ENCODE assay signal across 18 cellular contexts in the genomic region with DNA sequence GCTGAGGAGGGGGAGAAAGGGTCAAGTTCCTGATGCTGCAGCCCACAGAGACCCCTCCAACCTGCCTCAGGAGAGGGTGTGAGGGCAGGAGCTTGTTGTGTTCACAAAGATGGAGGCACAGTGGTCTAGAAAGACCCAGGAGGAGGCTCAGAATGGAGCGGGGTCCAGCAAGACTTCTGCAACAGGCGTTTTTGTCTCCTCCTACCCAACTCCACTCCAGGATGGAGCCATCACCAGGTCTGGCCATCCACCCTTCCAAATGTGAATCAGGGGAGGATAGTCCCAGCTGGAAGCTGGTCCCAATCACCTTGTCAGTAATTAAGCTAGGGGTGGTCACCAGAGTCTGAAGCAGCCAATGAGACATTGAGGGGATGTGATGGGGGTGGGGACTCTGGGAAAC. TPM values are rescaled to one million over a fixed set of nuclear protein-coding genes. Genes with fewer than 3 reads are reported as not detected.
DNase-seq lines count a peak whose midpoint lies in the region; ATAC-seq and TF ChIP-seq lines count a peak whose summit lies in the region.
"Had no signal": no experiment of that assay in that cellular context is flagged by ENCODE, and none has a peak within 500 bp of the region (broad histone marks: within the 10 kb centered on the region; RNA-seq: fewer than 3 reads in every experiment).

No MANE protein-coding gene starts in this region.

- H3K27me3 Mint-ChIP-seq in memory B cell, result peaks cover 8% of the 10 kb centered on the region
- peaks cover 26% of the 10 kb centered on the region for H3K27me3 Mint-ChIP-seq in activated T-helper 17 cell treated with anti-CD3 and anti-CD28 coated beads, Interleukin-2, amount 50 U/mL, for 72 hours

- H2BK5ac ChIP-seq in neuronal stem cell (ENCODE audit: low read length), result no peak overlapping the region

- no peak for ATAC-seq in memory B cell (ENCODE audit: low read depth)
- ATAC-seq in GM18870 (IDR thresholded peaks at IDR 0.05; ENCODE audit: unreplicated experiment), result no peak
- ATAC-seq in activated T-helper 17 cell treated with anti-CD3 and anti-CD28 coated beads, Interleukin-2, amount 50 U/mL, for 72 hours (replicated peaks), result no peak
- ATAC-seq: HCT116 had no signal

- peak; percentile 43 for DNase-seq in activated CD8-positive, alpha-beta memory T cell treated with anti-CD3 and anti-CD28 coated beads for 24 hours
- DNase-seq in activated CD8-positive, alpha-beta memory T cell treated with anti-CD3 and anti-CD28 coated beads, Interleukin-2, amount 50 U/mL, for 48 hours, result no peak
- peak; percentile 50 for DNase-seq in coronary artery (ENCODE audit: low spot score)
- no peak for DNase-seq in memory B cell (ENCODE audit: low spot score in 2 of 2)
- no peak for DNase-seq in neuronal stem cell (ENCODE audit: low spot score)
- DNase-seq: AML-193; CD4-positive, CD25-positive, alpha-beta regulatory T cell; DMS53; GF-D8; GM23248 had no signal

- no peak overlapping the region for H3K4ac ChIP-seq in neuronal stem cell (ENCODE audit: low read length)

- no peak overlapping the region for H3K18ac ChIP-seq in neuronal stem cell (ENCODE audit: low read length)

- peak overlapping the region; percentile 33 for H3K27ac Mint-ChIP-seq in memory B cell
- H3K27ac Mint-ChIP-seq in activated T-helper 17 cell treated with anti-CD3 and anti-CD28 coated beads, Interleukin-2, amount 50 U/mL, for 72 hours, result no peak overlapping the region
- H3K27ac Mint-ChIP-seq: CD4-positive, CD25-positive, alpha-beta regulatory T cell; IgD-negative memory B cell had no signal

- H3K9ac ChIP-seq in neuronal stem cell (ENCODE audit: low read depth, low read length, poor library complexity), result no peak overlapping the region
- H3K9ac ChIP-seq: BLaER1, GM23248 had no signal

- no peak overlapping the region for H3K4me2 ChIP-seq in neuronal stem cell (ENCODE audit: insufficient read depth, low read length, poor library complexity, severe bottlenecking)
- H3K4me2 ChIP-seq: BLaER1 had no signal

- H2BK12ac ChIP-seq in neuronal stem cell (ENCODE audit: low read length), result no peak overlapping the region

- H3K4me1 Mint-ChIP-seq in memory B cell, result peaks cover 23% of the 10 kb centered on the region
- peaks cover 21% of the 10 kb centered on the region for H3K4me1 Mint-ChIP-seq in activated T-helper 17 cell treated with anti-CD3 and anti-CD28 coated beads, Interleukin-2, amount 50 U/mL, for 72 hours

- H2BK15ac ChIP-seq in neuronal stem cell (ENCODE audit: low read length), result no peak overlapping the region

- peaks cover 0 to 7% (median 0%) of the 10 kb centered on the region in 3 experiments for H3K27me3 ChIP-seq in neuronal stem cell (ENCODE audit: control insufficient read depth in 3 of 3, insufficient read depth in 3 of 3, low read depth in 1 of 3, low read length in 3 of 3)
- H3K27me3 ChIP-seq: BLaER1 had no signal

- no peak for TF ChIP-seq CTCF in coronary artery (IDR thresholded peaks at IDR 0.05)

- no peak overlapping the region for H2AFZ ChIP-seq in neuronal stem cell (ENCODE audit: low read length)
- H2AFZ ChIP-seq: GM23248 had no signal

- peaks cover 19% of the 10 kb centered on the region for H3K9me3 Mint-ChIP-seq in memory B cell
- peaks cover 10% of the 10 kb centered on the region for H3K9me3 Mint-ChIP-seq in activated T-helper 17 cell treated with anti-CD3 and anti-CD28 coated beads, Interleukin-2, amount 50 U/mL, for 72 hours

- no peaks in the 10 kb centered on the region for H3K36me3 ChIP-seq in neuronal stem cell (replicated peaks in 1 of 2; ENCODE audit: control insufficient read depth in 2 of 2, insufficient read depth in 2 of 2, low read length in 2 of 2)
- H3K36me3 ChIP-seq: BLaER1 had no signal

- no peak overlapping the region for H3K4me3 Mint-ChIP-seq in memory B cell
- H3K4me3 Mint-ChIP-seq in activated T-helper 17 cell treated with anti-CD3 and anti-CD28 coated beads, Interleukin-2, amount 50 U/mL, for 72 hours, result no peak overlapping the region
- H3K4me3 Mint-ChIP-seq: CD4-positive, CD25-positive, alpha-beta regulatory T cell; IgD-negative memory B cell had no signal

- no CpG with 5 or more reads among the region's 2 CpGs for WGBS in neuronal stem cell (ENCODE audit: extremely low coverage in 2 of 2, insufficient read length in 2 of 2, insufficient replicate concordance in 1 of 2), 2 donors

- peaks cover 11% of the 10 kb centered on the region for H3K36me3 Mint-ChIP-seq in memory B cell
- peaks cover 19% of the 10 kb centered on the region for H3K36me3 Mint-ChIP-seq in activated T-helper 17 cell treated with anti-CD3 and anti-CD28 coated beads, Interleukin-2, amount 50 U/mL, for 72 hours (ENCODE audit: low read depth)

- H3K79me1 ChIP-seq in neuronal stem cell (ENCODE audit: low read depth, low read length), result no peaks in the 10 kb centered on the region

- peaks cover 0 to 17% of the 10 kb centered on the region in 2 donors for H3K9me3 ChIP-seq in neuronal stem cell (replicated peaks in 1 of 2; ENCODE audit: control insufficient read depth in 2 of 2, insufficient read depth in 1 of 2, low read depth in 1 of 2, low read length in 2 of 2)

- H2BK120ac ChIP-seq in neuronal stem cell (ENCODE audit: low read depth, low read length), result no peak overlapping the region

- H3K4me1 ChIP-seq in neuronal stem cell (ENCODE audit: control insufficient read depth in 2 of 2, insufficient read depth in 1 of 2, low read depth in 1 of 2, low read length in 2 of 2), result no peaks in the 10 kb centered on the region

- H4K91ac ChIP-seq in neuronal stem cell (ENCODE audit: low read depth, low read length, poor library complexity), result no peak overlapping the region

- no peak overlapping the region for H3K23ac ChIP-seq in neuronal stem cell (ENCODE audit: low read depth, low read length, poor library complexity)

- H3K14ac ChIP-seq in neuronal stem cell (ENCODE audit: low read length), result no peak overlapping the region

- H4K8ac ChIP-seq in neuronal stem cell (ENCODE audit: low read depth, low read length), result no peak overlapping the region

- no peak overlapping the region for H3K4me3 ChIP-seq in coronary artery
- no peak overlapping the region for H3K4me3 ChIP-seq in neuronal stem cell (ENCODE audit: low read length in 2 of 2)
- H3K4me3 ChIP-seq: BLaER1, GM23248 had no signal

- H3K27ac ChIP-seq in coronary artery, result no peak overlapping the region
- no peak overlapping the region for H3K27ac ChIP-seq in neuronal stem cell (replicated peaks; ENCODE audit: low read length)
- H3K27ac ChIP-seq: 22Rv1, BLaER1, GM23248 had no signal

- no peak overlapping the region for H2AK5ac ChIP-seq in neuronal stem cell (ENCODE audit: low read depth, low read length)

RNA-seq across cellular contexts. Expression of a gene that starts 14.7 kb away (rescaled TPM):
- polyA plus RNA-seq in neuronal stem cell (2013, experiment 1 of 2), result not detected
- not detected for polyA plus RNA-seq in neuronal stem cell (2013, experiment 2 of 2)
- not detected for total RNA-seq in activated T-helper 17 cell treated with anti-CD3 and anti-CD28 coated beads, Interleukin-2, amount 50 U/mL, for 72 hours
- total RNA-seq: A673; CD4-positive, CD25-positive, alpha-beta regulatory T cell; GM23248; HT1080 had no signal
- polyA plus RNA-seq: CD4-positive, CD25-positive, alpha-beta regulatory T cell; GM23248; IgD-negative memory B cell had no signal

RNA-seq across cellular contexts. Expression of a gene that starts 29.4 kb away (rescaled TPM):
- 0.03 TPM for polyA plus RNA-seq in neuronal stem cell (2013, experiment 1 of 2)
- polyA plus RNA-seq in neuronal stem cell (2013, experiment 2 of 2), result 0.04 TPM
- total RNA-seq in activated T-helper 17 cell treated with anti-CD3 and anti-CD28 coated beads, Interleukin-2, amount 50 U/mL, for 72 hours, result under 1 TPM in 1 of 2 donors, not detected in 1; 0.28 TPM
- total RNA-seq: A673; CD4-positive, CD25-positive, alpha-beta regulatory T cell had no signal

RNA-seq across cellular contexts. Expression of a gene that starts 50.1 kb away (rescaled TPM):
- 0.10 TPM for polyA plus RNA-seq in neuronal stem cell (2013, experiment 1 of 2)
- 0.04 TPM for polyA plus RNA-seq in neuronal stem cell (2013, experiment 2 of 2)
- 10 to 100 TPM in 1 of 2 donors, 1 to 10 TPM in 1; 3.0 to 29.1 TPM for total RNA-seq in activated T-helper 17 cell treated with anti-CD3 and anti-CD28 coated beads, Interleukin-2, amount 50 U/mL, for 72 hours
- total RNA-seq: A673, GM23248, HT1080 had no signal
- polyA plus RNA-seq: GM23248 had no signal

RNA-seq across cellular contexts. Expression of a gene that starts 50.7 kb away (rescaled TPM):
- not detected for polyA plus RNA-seq in neuronal stem cell (2013, experiment 1 of 2)
- not detected for polyA plus RNA-seq in neuronal stem cell (2013, experiment 2 of 2)
- not detected for total RNA-seq in activated T-helper 17 cell treated with anti-CD3 and anti-CD28 coated beads, Interleukin-2, amount 50 U/mL, for 72 hours
- total RNA-seq: A673; CD4-positive, CD25-positive, alpha-beta regulatory T cell; GM23248; HT1080 had no signal
- polyA plus RNA-seq: GM23248 had no signal

Comparison
In these comparisons a context has a peak if more than half of its experiments do, and no peak if none do; other contexts are left out.
1. DNase-seq: peak in activated CD8-positive, alpha-beta memory T cell treated with anti-CD3 and anti-CD28 coated beads for 24 hours (single experiment) and coronary artery (single experiment); none in activated CD8-positive, alpha-beta memory T cell treated with anti-CD3 and anti-CD28 coated beads, Interleukin-2, amount 50 U/mL, for 48 hours (single experiment), memory B cell (0 of 2) and neuronal stem cell (single experiment).